Comparison of ENCODE assay signal across 8 cellular contexts in genomic region chr22:23402275-23403151, GRCh38.
DNase-seq lines count a peak whose midpoint lies in the region; ATAC-seq and TF ChIP-seq lines count a peak whose summit lies in the region.

No MANE protein-coding gene starts in this region.

- H3K27ac ChIP-seq in body of pancreas (peak overlapping the region in 3 of 4 donors; percentile 7 to 54 (median 34)), ascending aorta (no peak overlapping the region)

- H3K4me3 ChIP-seq in body of pancreas (peak overlapping the region in 1 of 2 donors; percentile 5), iPS-18c (ENCODE audit: insufficient read depth, low read depth, low read length) (peak overlapping the region; percentile 38), ascending aorta (peak overlapping the region in 1 of 2 donors; percentile 59)

- peak; percentile 41 to 85 (median 55) for TF ChIP-seq CTCF in body of pancreas (IDR thresholded peaks at IDR 0.05)
- TF ChIP-seq CTCF in ascending aorta (IDR thresholded peaks at IDR 0.05), result peak in 1 of 3 experiments; percentile 36

- H3K9me3 ChIP-seq in body of pancreas (no peaks in the 10 kb centered on the region), iPS-18c (ENCODE audit: control insufficient read depth, insufficient read depth, low read length) (no peaks in the 10 kb centered on the region), ascending aorta (no peaks in the 10 kb centered on the region)

- 6 to 32% methylated on average over 11 to 81 of the region's 82 CpGs for WGBS in body of pancreas, 2 donors

- in situ Hi-C loops in SK-MEL-5 (cut with HindIII; ENCODE audit: low pct_unique_long_range_greater_than_20kb, low sequenced_read_pairs), result no loop called here

- H3K36me3 ChIP-seq in body of pancreas (replicated peaks in 1 of 2; ENCODE audit: insufficient read depth in 1 of 2, low read depth in 2 of 2) (no peaks in the 10 kb centered on the region), ascending aorta (no peaks in the 10 kb centered on the region)

- intact Hi-C loops in body of pancreas (cut with DNase I), result loop anchor here (10.0 kb wide), 1 partner anchor 132 kb away; no protein-coding TSS in a partner anchor
- intact Hi-C loops in ascending aorta (cut with DNase I), result no loop called here

- peak; percentile 91 for ATAC-seq in body of pancreas

- H3K4me1 ChIP-seq in body of pancreas (peaks cover 6% of the 10 kb centered on the region), ascending aorta (no peaks in the 10 kb centered on the region)

- peak; percentile 29 for DNase-seq in activated gamma-delta T cell treated with Interleukin-2 at 50 U/mL for 16 hours
- DNase-seq in activated gamma-delta T cell (lab: John Stamatoyannopoulos, UW), result no peak
- peak; percentile 89 for DNase-seq in HuH-7 (ENCODE audit: low spot score)
- peak; percentile 78 for DNase-seq in SK-MEL-5 (ENCODE audit: low read depth, low spot score)
- peak; percentile 78 to 88 (median 81) for DNase-seq in body of pancreas
- peak; percentile 42 for DNase-seq in stimulated activated CD4-positive, alpha-beta T cell treated with anti-CD3 and anti-CD28 coated beads, Interleukin-12 subunit alpha, Interleukin-12 subunit beta, amount 100 ng/mL, for 4 hours
- no peak for DNase-seq in ascending aorta (ENCODE audit: low spot score in 2 of 2)

- peak in 2 of 3 donors; percentile 9 to 36 for TF ChIP-seq POLR2A in body of pancreas (IDR thresholded peaks at IDR 0.05)

- H3K27me3 ChIP-seq in body of pancreas (no peaks in the 10 kb centered on the region), ascending aorta (peaks cover 4% of the 10 kb centered on the region)

Comparison
In these comparisons a context has a peak if more than half of its experiments do, and no peak if none do; other contexts are left out.
1. DNase-seq: peak in activated gamma-delta T cell treated with Interleukin-2 at 50 U/mL for 16 hours (single experiment), HuH-7 (single experiment), SK-MEL-5 (single experiment), body of pancreas (4 of 4) and stimulated activated CD4-positive, alpha-beta T cell treated with anti-CD3 and anti-CD28 coated beads, Interleukin-12 subunit alpha, Interleukin-12 subunit beta, amount 100 ng/mL, for 4 hours (single experiment); none in activated gamma-delta T cell (single experiment) and ascending aorta (0 of 2).
2. H3K27ac ChIP-seq: peak in body of pancreas (3 of 4); none in ascending aorta (0 of 2).